Comparison of ENCODE assay signal across 8 cellular contexts in genomic region chr4:8228319-8229250, GRCh38. TPM values are rescaled to one million over a fixed set of nuclear protein-coding genes. Genes with fewer than 3 reads are reported as not detected.
A peak's percentile ranks its signal among the peaks of the same experiment; 100 is the strongest.
DNase-seq lines count a peak whose midpoint lies in the region; ATAC-seq, FAIRE-seq and TF ChIP-seq lines count a peak whose summit lies in the region.

No MANE protein-coding gene starts in this region.

- H3K36me3 Mint-ChIP-seq in nephron progenitor cell (ENCODE audit: low read depth) (no peaks in the 10 kb centered on the region), endothelial cell (ENCODE audit: low read depth, unreplicated experiment) (peaks cover 31% of the 10 kb centered on the region)

- DNase-seq in GM18507 (ENCODE audit: extremely low spot score, insufficient read length, low read depth) (peak; percentile 52), NCI-H748 (lab: John Stamatoyannopoulos, UW; ENCODE audit: unreplicated experiment) (peak; percentile 70), activated T-cell treated with anti-CD3 and anti-CD28 coated beads for 48 hours (ENCODE audit: low read depth) (peak; percentile 78), fibroblast of mammary gland (ENCODE audit: low read depth) (peak; percentile 85), renal cortical epithelial cell (ENCODE audit: low read depth) (peak; percentile 88), nephron progenitor cell (no peak), endothelial cell (ENCODE audit: low spot score) (no peak)

- peak; percentile 91 for FAIRE-seq in GM18507 (lab: Jason Lieb, UNC)

- H3K4me1 Mint-ChIP-seq in nephron progenitor cell, result peaks cover 50% of the 10 kb centered on the region
- H3K4me1 Mint-ChIP-seq in endothelial cell (ENCODE audit: unreplicated experiment), result peaks cover 25% of the 10 kb centered on the region

- H3K27ac Mint-ChIP-seq in nephron progenitor cell, result no peak overlapping the region
- no peak overlapping the region for H3K27ac Mint-ChIP-seq in endothelial cell (ENCODE audit: unreplicated experiment)

- peaks cover under 1% of the 10 kb centered on the region for H3K27me3 Mint-ChIP-seq in nephron progenitor cell (ENCODE audit: low read depth, poor library complexity)
- H3K27me3 Mint-ChIP-seq in endothelial cell (ENCODE audit: unreplicated experiment), result peaks cover 1% of the 10 kb centered on the region

- no peak overlapping the region for H3K4me3 ChIP-seq in fibroblast of mammary gland (ENCODE audit: control insufficient read depth, low read depth, low read length)

- H3K4me3 Mint-ChIP-seq in nephron progenitor cell (no peak overlapping the region), endothelial cell (ENCODE audit: unreplicated experiment) (no peak overlapping the region)

- H3K9me3 Mint-ChIP-seq in nephron progenitor cell (no peaks in the 10 kb centered on the region), endothelial cell (ENCODE audit: unreplicated experiment) (no peaks in the 10 kb centered on the region)

- TF ChIP-seq CTCF in fibroblast of mammary gland (conservative IDR thresholded peaks at IDR 0.05; ENCODE audit: control insufficient read depth, insufficient read depth, low read depth, low read length) (no peak), nephron progenitor cell (IDR thresholded peaks at IDR 0.05) (no peak), endothelial cell (IDR thresholded peaks at IDR 0.05; ENCODE audit: unreplicated experiment) (no peak)

- peak; percentile 77 for ATAC-seq in HG02798 (IDR thresholded peaks at IDR 0.05; ENCODE audit: poor library complexity, unreplicated experiment)

RNA-seq across cellular contexts. Expression of gene SH3TC1, which starts 29.5 kb away (rescaled TPM):
- total RNA-seq in renal cortical epithelial cell, result 25.4 and 27.2 TPM in 2 replicates
- 114 TPM for total RNA-seq in endothelial cell (ENCODE audit: unreplicated experiment)

RNA-seq across cellular contexts. Expression of gene HTRA3, which starts 41.0 kb away (rescaled TPM):
- total RNA-seq in renal cortical epithelial cell (0.05 and 0.35 TPM in 2 replicates), endothelial cell (ENCODE audit: unreplicated experiment) (1.7 TPM)

Comparison
In these comparisons a context has a peak if more than half of its experiments do, and no peak if none do; other contexts are left out.
1. DNase-seq: peak in GM18507 (single experiment), NCI-H748 (single experiment), activated T-cell treated with anti-CD3 and anti-CD28 coated beads for 48 hours (single experiment), fibroblast of mammary gland (single experiment) and renal cortical epithelial cell (single experiment); none in nephron progenitor cell (single experiment) and endothelial cell (single experiment).